8 cellular contexts compared by ENCODE assay signal in the genomic region with DNA sequence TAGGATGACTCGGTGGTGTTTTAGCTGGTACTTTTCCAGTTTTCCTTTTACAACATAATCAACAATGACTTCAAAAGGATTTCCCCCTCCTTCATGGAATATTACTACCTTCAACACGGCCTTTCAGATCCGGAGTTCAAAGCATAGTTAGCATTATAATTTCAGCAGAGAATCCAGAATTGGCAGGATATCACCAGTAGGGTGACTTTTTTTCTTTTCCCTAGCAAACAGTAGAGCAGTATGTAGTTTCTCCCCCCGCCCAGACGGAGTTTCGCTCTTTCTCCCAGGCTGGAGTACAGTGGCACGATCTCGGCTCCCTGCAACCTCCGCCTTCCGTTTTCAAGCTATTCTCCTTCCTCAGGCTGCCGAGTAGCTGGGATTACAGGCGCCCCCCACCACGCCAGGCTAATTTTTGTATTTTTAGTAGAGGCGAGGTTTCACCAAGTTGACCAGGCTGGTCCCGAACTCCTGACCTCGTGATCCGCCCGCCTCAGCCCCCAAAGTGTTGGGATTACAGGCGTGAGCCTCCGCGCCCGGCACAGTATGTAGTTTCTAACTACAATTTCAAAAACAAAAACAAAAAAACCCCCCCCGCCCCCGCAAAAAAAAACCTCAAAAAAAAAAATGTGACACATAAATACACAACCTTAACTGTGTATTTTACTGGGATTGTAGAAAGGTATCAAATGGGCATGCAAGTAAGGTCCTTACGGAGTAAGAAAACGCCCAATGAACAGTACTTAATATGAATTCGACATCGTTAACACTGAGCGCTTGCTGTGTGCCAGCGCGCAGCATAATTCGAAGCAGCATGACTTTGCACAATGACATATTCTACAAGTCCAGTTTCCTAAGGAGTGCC. TPM values are rescaled to one million over a fixed set of nuclear protein-coding genes. Genes with fewer than 3 reads are reported as not detected.
DNase-seq lines count a peak whose midpoint lies in the region; ATAC-seq and TF ChIP-seq lines count a peak whose summit lies in the region.

No MANE protein-coding gene starts in this region.

- H3K27ac ChIP-seq in Karpas-422 (ENCODE audit: low read length) (peak overlapping the region; percentile 90), foreskin keratinocyte (peak overlapping the region; percentile 97), thyroid gland (peak overlapping the region; percentile 99)

- H2AFZ ChIP-seq in Karpas-422 (ENCODE audit: low read length) (peak overlapping the region; percentile 97), neuron (ENCODE audit: low read depth, low read length) (peak overlapping the region; percentile 6)

- WGBS in thyroid gland, 2 donors, result 1 to 2% methylated on average over 32 of the region's 32 CpGs

- TF ChIP-seq CTCF in AG09319 (IDR thresholded peaks at IDR 0.05; ENCODE audit: low read depth, low read length) (peak; percentile 15), foreskin keratinocyte (conservative IDR thresholded peaks at IDR 0.05) (peak; percentile 42), thyroid gland (IDR thresholded peaks at IDR 0.05) (peak in 4 of 6 experiments; percentile 12 to 50 (median 22))

- intact Hi-C loops in thyroid gland (cut with DNase I), result loop anchor here (10.0 kb wide), 1 partner anchor 211 kb away; no protein-coding TSS in a partner anchor

- H3K4me2 ChIP-seq in Karpas-422 (ENCODE audit: low read depth, low read length, poor library complexity, severe bottlenecking), result peak overlapping the region; percentile 68

- no peaks in the 10 kb centered on the region for H3K9me2 ChIP-seq in Karpas-422 (replicated peaks; ENCODE audit: insufficient read depth, low read length)

- H3K9me3 ChIP-seq in Karpas-422 (ENCODE audit: low read length) (no peaks in the 10 kb centered on the region), neuron (ENCODE audit: low read length) (no peaks in the 10 kb centered on the region), thyroid gland (no peaks in the 10 kb centered on the region)

- no peaks in the 10 kb centered on the region; the same call in 1 of the 2 replicates for H4K20me1 ChIP-seq in Karpas-422 (ENCODE audit: insufficient read depth, low read depth, low read length)

- H3K9ac ChIP-seq in Karpas-422 (ENCODE audit: low read length), result peak overlapping the region; percentile 91

- no peaks in the 10 kb centered on the region for H3K27me3 ChIP-seq in Karpas-422 (ENCODE audit: low read length)
- no peaks in the 10 kb centered on the region for H3K27me3 ChIP-seq in foreskin keratinocyte
- no peaks in the 10 kb centered on the region for H3K27me3 ChIP-seq in neuron (ENCODE audit: insufficient read depth, low read length)
- no peaks in the 10 kb centered on the region for H3K27me3 ChIP-seq in thyroid gland

- H3K4me3 ChIP-seq in Karpas-422 (ENCODE audit: low read length), result peak overlapping the region; percentile 76
- H3K4me3 ChIP-seq in neuron (ENCODE audit: low read length), result peak overlapping the region; percentile 71
- H3K4me3 ChIP-seq in thyroid gland (replicated peaks in 1 of 3), result peak overlapping the region in 2 of 3 donors; percentile 55 to 60

- no peak for DNase-seq in AG09319 (ENCODE audit: extremely low read depth, low read depth)
- peak; percentile 81 for DNase-seq in Karpas-422
- DNase-seq in SIG-M5 treated with dmso at 0.1 percent for 504 hours (lab: John Stamatoyannopoulos, UW; ENCODE audit: unreplicated experiment), result peak; percentile 88
- peak; percentile 8 to 55 (median 20) for DNase-seq in activated naive CD4-positive, alpha-beta T cell (lab: John Stamatoyannopoulos, UW)
- peak; percentile 47 to 61 for DNase-seq in foreskin keratinocyte
- peak; percentile 56 to 64 for DNase-seq in thyroid gland

- TF ChIP-seq POLR2A in thyroid gland (IDR thresholded peaks at IDR 0.05), result peak in 1 of 2 donors; percentile 2

- H3K4me1 ChIP-seq in Karpas-422 (ENCODE audit: low read length) (peaks cover 44% of the 10 kb centered on the region), foreskin keratinocyte (peaks cover 4% of the 10 kb centered on the region), neuron (ENCODE audit: insufficient read depth, low read length) (peaks cover 20% of the 10 kb centered on the region), thyroid gland (peaks cover 17 to 25% of the 10 kb centered on the region in 2 donors)

- peak; percentile 11 for ATAC-seq in GM19035 (IDR thresholded peaks at IDR 0.05; ENCODE audit: unreplicated experiment)
- peak; percentile 45 for ATAC-seq in foreskin keratinocyte

- H3K36me3 ChIP-seq in Karpas-422 (ENCODE audit: insufficient read depth, low read length), result 0 out of 2 replicates have a peak, but pooled peaks cover 4% of the 10 kb centered on the region
- peaks cover 15% of the 10 kb centered on the region for H3K36me3 ChIP-seq in neuron (ENCODE audit: insufficient read depth, low read length)
- no peaks in the 10 kb centered on the region for H3K36me3 ChIP-seq in thyroid gland

- peaks cover 32% of the 10 kb centered on the region for H3K79me2 ChIP-seq in Karpas-422 (ENCODE audit: low read length)

RNA-seq across cellular contexts. Expression of a gene that starts 1.5 kb away (rescaled TPM):
- 24.1 and 52.4 TPM in 2 replicates for total RNA-seq in Karpas-422 (2014; rRNA removed; shearing (Covaris generic); ENCODE audit: low replicate concordance)
- total RNA-seq in foreskin keratinocyte (28.5 and 31.4 TPM in 2 replicates), thyroid gland (10 to 100 TPM; 68.8 to 83.6 (median 73.5) TPM)
- polyA plus RNA-seq in foreskin keratinocyte, result 44.9 and 54.7 TPM in 2 replicates

RNA-seq across cellular contexts. Expression of a gene that starts 30.4 kb away (rescaled TPM):
- 224 and 343 TPM in 2 replicates for total RNA-seq in Karpas-422 (2014; rRNA removed; shearing (Covaris generic); ENCODE audit: low replicate concordance)
- total RNA-seq in foreskin keratinocyte (361 and 420 TPM in 2 replicates), thyroid gland (100 to 1,000 TPM; 305 to 433 (median 344) TPM)
- polyA plus RNA-seq in foreskin keratinocyte, result 190 and 234 TPM in 2 replicates
